ENCODE assay signal across 27 cellular contexts in genomic region chr4:37895271-37895670, GRCh38.
"Had no signal": no experiment of that assay in that cellular context is flagged by ENCODE, and none has a peak within 500 bp of the region (broad histone marks: within the 10 kb centered on the region; RNA-seq: fewer than 3 reads in every experiment).

No MANE protein-coding gene starts in this region.

- FAIRE-seq: keratinocyte, urothelium cell line had no signal

- DNase-seq: hippocampal formation; kidney glomerular epithelial cell; left cardiac atrium; left lung; midbrain; mucosa of descending colon; naive thymus-derived CD4-positive, alpha-beta T cell; ovary; stimulated activated CD4-positive, alpha-beta T cell treated with anti-CD3 and anti-CD28 coated beads, Interleukin-12 subunit alpha, Interleukin-12 subunit beta, amount 100 ng/mL, for 4 hours; stimulated activated CD4-positive, alpha-beta T cell treated with anti-CD3 and anti-CD28 coated beads, Interleukin-15, amount 100 ng/mL, for 24 hours; stimulated activated CD4-positive, alpha-beta T cell treated with anti-CD3 and anti-CD28 coated beads, Interleukin-2, amount 100 ng/mL, for 24 hours; stimulated activated CD4-positive, alpha-beta T cell treated with anti-CD3 and anti-CD28 coated beads, Interleukin-4, amount 100 ng/mL, for 1 hour; stimulated activated naive B cell treated with anti-CD40 and anti-IgM and Interleukin-4, amounts not matched to agents 10 μg/mL and 1 μg/mL and 100 μg/mL, for 72 hours; tibial artery; trophoblast cell; upper lobe of right lung had no signal

- H3K27ac Mint-ChIP-seq: memory B cell; natural killer cell treated with Interleukin-12 subunit alpha and Interleukin-12 subunit beta and Interleukin-15 and Interleukin-18, amount 100 ng/mL, for 72 hours; progenitor cell of endocrine pancreas; stimulated activated naive B cell treated with anti-CD40 and anti-IgM and Interleukin-4, amounts not matched to agents 10 μg/mL and 1 μg/mL and 100 μg/mL, for 72 hours; stimulated activated naive CD8-positive, alpha-beta T cell treated with anti-CD3 and anti-CD28 coated beads, Interleukin-15, Interleukin-2, amounts not matched to agents 100 ng/mL and 50 ng/mL, for 24 hours had no signal

- H3K36me3 ChIP-seq: left lung, ovary, right atrium auricular region, suprapubic skin, thoracic aorta, tibial artery, upper lobe of right lung had no signal

- ATAC-seq: left cardiac atrium; left lung; mucosa of descending colon; naive thymus-derived CD4-positive, alpha-beta T cell; natural killer cell treated with Interleukin-12 subunit alpha and Interleukin-12 subunit beta and Interleukin-15 and Interleukin-18, amount 100 ng/mL, for 72 hours; sciatic nerve; stimulated activated naive B cell treated with anti-CD40 and anti-IgM and Interleukin-4, amounts not matched to agents 10 μg/mL and 1 μg/mL and 100 μg/mL, for 72 hours; upper lobe of right lung had no signal

- H3K27me3 Mint-ChIP-seq: memory B cell; naive thymus-derived CD4-positive, alpha-beta T cell; natural killer cell treated with Interleukin-12 subunit alpha and Interleukin-12 subunit beta and Interleukin-15 and Interleukin-18, amount 100 ng/mL, for 72 hours; stimulated activated naive B cell treated with anti-CD40 and anti-IgM and Interleukin-4, amounts not matched to agents 10 μg/mL and 1 μg/mL and 100 μg/mL, for 72 hours; stimulated activated naive CD8-positive, alpha-beta T cell treated with anti-CD3 and anti-CD28 coated beads, Interleukin-15, Interleukin-2, amounts not matched to agents 100 ng/mL and 50 ng/mL, for 24 hours had no signal

- H3K27me3 ChIP-seq: ovary, right atrium auricular region, suprapubic skin, tibial artery, upper lobe of right lung had no signal

- H3K4me3 Mint-ChIP-seq: memory B cell; natural killer cell treated with Interleukin-12 subunit alpha and Interleukin-12 subunit beta and Interleukin-15 and Interleukin-18, amount 100 ng/mL, for 72 hours; stimulated activated naive CD8-positive, alpha-beta T cell treated with anti-CD3 and anti-CD28 coated beads, Interleukin-15, Interleukin-2, amounts not matched to agents 100 ng/mL and 50 ng/mL, for 24 hours had no signal

- H3K9me3 ChIP-seq: left lung, mucosa of descending colon, ovary, right atrium auricular region, suprapubic skin, thoracic aorta, tibial artery, upper lobe of right lung had no signal

- H3K4me3 ChIP-seq: left lung, mucosa of descending colon, ovary, right atrium auricular region, skin epidermis, suprapubic skin, thoracic aorta, tibial artery, upper lobe of right lung had no signal

- H3K9me3 Mint-ChIP-seq: stimulated activated naive CD8-positive, alpha-beta T cell treated with anti-CD3 and anti-CD28 coated beads, Interleukin-15, Interleukin-2, amounts not matched to agents 100 ng/mL and 50 ng/mL, for 24 hours had no signal

- H3K27ac ChIP-seq: left lung, ovary, right atrium auricular region, skin epidermis, suprapubic skin, thoracic aorta, tibial artery, upper lobe of right lung had no signal
